In the genomic region with DNA sequence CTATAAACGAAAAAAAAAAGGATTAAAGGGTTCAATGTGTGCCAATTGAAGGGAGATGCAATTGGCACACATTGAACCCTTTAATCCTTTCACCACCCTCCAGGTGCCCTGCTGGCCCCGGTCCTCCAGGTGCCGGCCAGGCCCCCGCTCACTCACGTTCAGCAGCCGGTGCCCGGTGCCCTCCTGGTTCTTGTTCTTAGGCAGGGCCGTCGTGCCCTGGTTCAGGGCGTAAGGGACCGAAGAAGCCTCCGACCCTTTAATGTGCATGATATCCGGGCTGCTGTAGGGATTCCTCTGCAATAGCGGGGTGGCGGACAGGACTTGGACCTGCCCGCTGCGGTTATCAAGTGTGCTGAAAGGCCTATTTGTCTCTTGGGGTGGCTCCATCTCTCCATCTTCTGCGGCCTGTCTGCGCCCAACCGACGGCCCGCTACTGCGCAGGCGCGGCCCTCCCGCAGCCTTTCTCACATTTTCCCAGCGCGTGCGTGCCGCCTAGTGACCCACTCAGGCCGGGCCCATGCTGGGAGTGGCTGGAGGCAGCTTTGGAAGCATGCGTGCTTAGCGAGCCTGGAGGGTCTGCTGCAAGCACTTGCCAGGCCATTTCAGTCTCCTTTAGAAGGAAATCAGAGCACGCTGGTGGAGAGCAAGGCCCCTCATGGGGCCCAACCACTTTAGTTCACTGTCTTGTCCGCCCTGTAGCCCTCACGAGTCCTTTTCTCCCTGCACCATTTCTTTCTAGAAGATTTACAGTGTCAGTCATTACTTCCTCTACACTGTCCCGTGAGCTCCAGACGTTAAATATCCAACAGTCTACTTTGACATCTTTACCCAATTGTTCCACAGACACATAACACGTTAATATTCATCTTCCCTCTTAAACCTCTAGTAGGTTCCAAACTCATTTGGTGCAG, we compare ENCODE assay signal across 8 cellular contexts.
DNase-seq lines count a peak whose midpoint lies in the region; ATAC-seq and TF ChIP-seq lines count a peak whose summit lies in the region.

No MANE protein-coding gene starts in this region.

- no peak overlapping the region for H3K4me3 ChIP-seq in astrocyte of the cerebellum (ENCODE audit: low read depth, low read length)

- ATAC-seq in GM21723 (IDR thresholded peaks at IDR 0.05; ENCODE audit: unreplicated experiment) (no peak), GM21423 (IDR thresholded peaks at IDR 0.05; ENCODE audit: unreplicated experiment) (no peak)

- DNase-seq in HPDE6-E6E7 (ENCODE audit: extremely low spot score) (peak; percentile 43), astrocyte of the cerebellum (ENCODE audit: low read depth) (no peak), iPS-NIHi7 (ENCODE audit: extremely low spot score) (peak; percentile 31), substantia nigra (lab: John Stamatoyannopoulos, UW) (peak in 46 of 49 donors; percentile 1 to 72 (median 31)), NCI-H146 treated with DMSO at 0.1 percent for 48 hours (lab: John Stamatoyannopoulos, UW; ENCODE audit: unreplicated experiment) (no peak), NCI-H82 (lab: John Stamatoyannopoulos, UW) (no peak)

- TF ChIP-seq CTCF in astrocyte of the cerebellum (IDR thresholded peaks at IDR 0.05; ENCODE audit: low read depth, low read length, missing control alignments) = peak; percentile 9

- in situ Hi-C loops in astrocyte of the cerebellum (cut with HindIII; ENCODE audit: low sequenced_read_pairs) = no loop called here

- H3K27ac ChIP-seq in substantia nigra (ENCODE audit: low read depth, low read length, poor library complexity, severe bottlenecking) = no peak overlapping the region

Comparison
In these comparisons a context has a peak if more than half of its experiments do, and no peak if none do; other contexts are left out.
1. DNase-seq: peak in HPDE6-E6E7 (single experiment), iPS-NIHi7 (single experiment) and substantia nigra (46 of 49); none in astrocyte of the cerebellum (single experiment), NCI-H146 treated with DMSO at 0.1 percent for 48 hours (single experiment) and NCI-H82 (single experiment).